10 cellular contexts compared by ENCODE assay signal in genomic region chr2:48433682-48434081, GRCh38. TPM values are rescaled to one million over a fixed set of nuclear protein-coding genes. Genes with fewer than 3 reads are reported as not detected.
DNase-seq lines count a peak whose midpoint lies in the region; ATAC-seq, FAIRE-seq and TF ChIP-seq lines count a peak whose summit lies in the region.
"Had no signal": no experiment of that assay in that cellular context is flagged by ENCODE, and none has a peak within 500 bp of the region (broad histone marks: within the 10 kb centered on the region; RNA-seq: fewer than 3 reads in every experiment).

No MANE protein-coding gene starts in this region.

- no peaks in the 10 kb centered on the region for H3K9me3 Mint-ChIP-seq in activated T-helper 2 cell treated with anti-CD3 and anti-CD28 coated beads, Interferon-gamma antibody, Interleukin-2, Interleukin-4, amounts not matched to agents 10 μg/mL and 5 μg/mL and 100 μg/mL, durations not matched to agents 14 hours and 24 hours and 36 hours

- H3K27ac Mint-ChIP-seq in activated T-helper 2 cell treated with anti-CD3 and anti-CD28 coated beads, Interferon-gamma antibody, Interleukin-2, Interleukin-4, amounts not matched to agents 10 μg/mL and 5 μg/mL and 100 μg/mL, durations not matched to agents 14 hours and 24 hours and 36 hours = no peak overlapping the region
- H3K27ac Mint-ChIP-seq: activated CD8-positive, alpha-beta T cell treated with anti-CD3 and anti-CD28 coated beads, Interleukin-2, amount 10 ng/mL, durations not matched to agents 7 days and 5 days had no signal

- no peak for TF ChIP-seq CTCF in body of pancreas (IDR thresholded peaks at IDR 0.05)
- 0 out of 2 replicates have a peak, but pooled peaks have one; percentile 14 for TF ChIP-seq CTCF in HepG2 (CRISPR knock-in tag; IDR thresholded peaks at IDR 0.05)
- TF ChIP-seq CTCF in PC-9 (conservative IDR thresholded peaks at IDR 0.05) = no peak

- peaks cover 4% of the 10 kb centered on the region for H3K27me3 Mint-ChIP-seq in activated T-helper 2 cell treated with anti-CD3 and anti-CD28 coated beads, Interferon-gamma antibody, Interleukin-2, Interleukin-4, amounts not matched to agents 10 μg/mL and 5 μg/mL and 100 μg/mL, durations not matched to agents 14 hours and 24 hours and 36 hours (ENCODE audit: low read depth)

- H2AFZ ChIP-seq in HepG2 (ENCODE audit: low read length) (peak overlapping the region; percentile 21), PC-9 (no peak overlapping the region)

- H3F3A ChIP-seq in PC-9 (ENCODE audit: insufficient read depth, low read depth) = no peaks in the 10 kb centered on the region

- no peak for TF ChIP-seq POLR2A in body of pancreas (IDR thresholded peaks at IDR 0.05)
- TF ChIP-seq POLR2A in HepG2 (IDR thresholded peaks at IDR 0.05; ENCODE audit: insufficient read depth in 1 of 2, low read depth in 2 of 2, low read length in 2 of 2) = no peak

- no peak overlapping the region for H3K4me3 Mint-ChIP-seq in activated T-helper 2 cell treated with anti-CD3 and anti-CD28 coated beads, Interferon-gamma antibody, Interleukin-2, Interleukin-4, amounts not matched to agents 10 μg/mL and 5 μg/mL and 100 μg/mL, durations not matched to agents 14 hours and 24 hours and 36 hours (ENCODE audit: low read depth)
- H3K4me3 Mint-ChIP-seq: activated CD8-positive, alpha-beta T cell treated with anti-CD3 and anti-CD28 coated beads, Interleukin-2, amount 10 ng/mL, durations not matched to agents 7 days and 5 days had no signal

- peak overlapping the region; percentile 66 for H3K4me2 ChIP-seq in HepG2 (ENCODE audit: low read depth, low read length)
- no peak overlapping the region for H3K4me2 ChIP-seq in PC-9

- TF ChIP-seq EP300 in HepG2 (IDR thresholded peaks at IDR 0.05; ENCODE audit: low read depth in 2 of 2, low read length in 2 of 2) (no peak), HepG2 (CRISPR knock-in tag; IDR thresholded peaks at IDR 0.05; ENCODE audit: borderline replicate concordance) (no peak)

- intact Hi-C loops in body of pancreas (cut with DNase I) (no loop called here), HepG2 (cut with micrococcal nuclease; ENCODE audit: unreplicated experiment) (no loop called here), PC-9 (cut with micrococcal nuclease; ENCODE audit: unreplicated experiment) (no loop called here)
- intact Hi-C loops in activated T-helper 2 cell treated with anti-CD3 and anti-CD28 coated beads, Interferon-gamma antibody, Interleukin-2, Interleukin-4, amounts not matched to agents 10 μg/mL and 5 μg/mL and 100 μg/mL, durations not matched to agents 14 hours and 24 hours and 36 hours (cut with micrococcal nuclease) = no loop called here

- H3K36me3 ChIP-seq in body of pancreas (replicated peaks in 1 of 2; ENCODE audit: insufficient read depth in 1 of 2, low read depth in 2 of 2) (no peaks in the 10 kb centered on the region), HepG2 (replicated peaks in 1 of 2; ENCODE audit: control insufficient read depth in 1 of 2, insufficient read depth in 2 of 2, low read length in 2 of 2) (no peaks in the 10 kb centered on the region), PC-9 (ENCODE audit: low read depth) (no peaks in the 10 kb centered on the region)

- H3K4me1 Mint-ChIP-seq in activated T-helper 2 cell treated with anti-CD3 and anti-CD28 coated beads, Interferon-gamma antibody, Interleukin-2, Interleukin-4, amounts not matched to agents 10 μg/mL and 5 μg/mL and 100 μg/mL, durations not matched to agents 14 hours and 24 hours and 36 hours (ENCODE audit: low read depth) = peaks cover 9% of the 10 kb centered on the region

- H3K4me1 ChIP-seq in body of pancreas (no peaks in the 10 kb centered on the region), HepG2 (ENCODE audit: insufficient read depth, low read length) (peaks cover 42% of the 10 kb centered on the region), PC-9 (replicated peaks; ENCODE audit: insufficient read depth) (no peaks in the 10 kb centered on the region)

- H3K27me3 ChIP-seq in body of pancreas = no peaks in the 10 kb centered on the region
- H3K27me3 ChIP-seq in HepG2 (ENCODE audit: control insufficient read depth in 1 of 2, insufficient read depth in 2 of 2, low read length in 2 of 2) = no peaks in the 10 kb centered on the region; a peak in 2 of 5 replicates
- no peaks in the 10 kb centered on the region for H3K27me3 ChIP-seq in PC-9 (ENCODE audit: insufficient read depth, low read depth)

- H3K79me2 ChIP-seq in HepG2 (ENCODE audit: insufficient read depth, low read length) = no peaks in the 10 kb centered on the region
- no peaks in the 10 kb centered on the region for H3K79me2 ChIP-seq in PC-9 (ENCODE audit: low read depth)

- POLR2A ChIA-PET in HepG2 (lab: Yijun Ruan, JAX) (interaction anchor here (0.6 kb wide), 1 partner anchor 55 kb away, joined by 3 read pairs; no protein-coding TSS in a partner anchor), PC-9 (lab: Charles Lee; ENCODE audit: unreplicated experiment) (no interaction called here)

- no peaks in the 10 kb centered on the region for H4K20me1 ChIP-seq in HepG2 (ENCODE audit: insufficient read depth, low read length)
- H4K20me1 ChIP-seq in PC-9 (ENCODE audit: insufficient read depth) = no peaks in the 10 kb centered on the region

- DNase-seq in body of pancreas = peak in 2 of 4 donors; percentile 9 to 66
- no peak for DNase-seq in HepG2 (ENCODE audit: low spot score)
- peak; percentile 58 for DNase-seq in superior temporal gyrus (ENCODE audit: extremely low spot score)
- no peak for DNase-seq in ACHN
- DNase-seq in NCI-H2029 treated with DMSO at 0.1 percent for 48 hours (lab: John Stamatoyannopoulos, UW) = no peak
- no peak for DNase-seq in PC-9
- DNase-seq in activated T-helper 2 cell treated with anti-CD3 and anti-CD28 coated beads, Interferon-gamma antibody, Interleukin-2, Interleukin-4, amounts not matched to agents 10 μg/mL and 5 μg/mL and 100 μg/mL, durations not matched to agents 14 hours and 24 hours and 36 hours (ENCODE audit: low spot score) = no peak
- DNase-seq: activated CD8-positive, alpha-beta T cell treated with anti-CD3 and anti-CD28 coated beads, Interleukin-2, amount 10 ng/mL, durations not matched to agents 7 days and 5 days had no signal

- no peaks in the 10 kb centered on the region for H3K36me3 Mint-ChIP-seq in activated T-helper 2 cell treated with anti-CD3 and anti-CD28 coated beads, Interferon-gamma antibody, Interleukin-2, Interleukin-4, amounts not matched to agents 10 μg/mL and 5 μg/mL and 100 μg/mL, durations not matched to agents 14 hours and 24 hours and 36 hours (ENCODE audit: low read depth)

- no peak for TF ChIP-seq RAD21 in HepG2 (CRISPR knock-in tag; IDR thresholded peaks at IDR 0.05)

- no peaks in the 10 kb centered on the region for H3K9me2 ChIP-seq in PC-9 (ENCODE audit: insufficient read depth)

- 51 to 78% methylated on average over 3 of the region's 3 CpGs for WGBS in body of pancreas, 2 donors
- 6% methylated on average over 3 of the region's 3 CpGs for WGBS in HepG2 (ENCODE audit: low lambda C conversion rate)

- H3K27ac ChIP-seq in body of pancreas = peak overlapping the region in 1 of 4 donors; percentile 37
- no peak overlapping the region for H3K27ac ChIP-seq in HepG2 (ENCODE audit: extremely low read length, insufficient read depth, low read length)
- H3K27ac ChIP-seq in PC-9 = no peak overlapping the region

- H3K9me3 ChIP-seq in body of pancreas (no peaks in the 10 kb centered on the region), HepG2 (ENCODE audit: low read length) (no peaks in the 10 kb centered on the region), PC-9 (ENCODE audit: insufficient read depth, low read depth) (no peaks in the 10 kb centered on the region)

- peak; percentile 58 for ATAC-seq in HG03103 (IDR thresholded peaks at IDR 0.05; ENCODE audit: low read depth, unreplicated experiment)
- ATAC-seq in body of pancreas = peak; percentile 38
- peak; percentile 75 for ATAC-seq in HepG2
- ATAC-seq: activated CD8-positive, alpha-beta T cell treated with anti-CD3 and anti-CD28 coated beads, Interleukin-2, amount 10 ng/mL, durations not matched to agents 7 days and 5 days had no signal

- CTCF ChIA-PET in HepG2 (lab: Yijun Ruan, JAX; ENCODE audit: low intra/inter-chr PET ratio, low total read pairs) = no interaction called here
- CTCF ChIA-PET in PC-9 (lab: Charles Lee) = no interaction called here

- H3K9ac ChIP-seq in HepG2 (ENCODE audit: insufficient read depth, low read depth, low read length) = peak overlapping the region; percentile 29; the same call in 1 of the 2 replicates

- BruUV-seq in HepG2 (replicated peaks; lab: Mats Ljungman, UMichigan) (no TSS peak), PC-9 (replicated peaks; lab: Mats Ljungman, UMichigan) (no TSS peak)

- H3K4me3 ChIP-seq in body of pancreas (no peak overlapping the region), HepG2 (replicated peaks in 1 of 3; ENCODE audit: insufficient read depth in 1 of 3, low read depth in 2 of 3, low read length in 3 of 3) (peak overlapping the region in 2 of 3 experiments; percentile 26 to 34; a peak in 4 of 6 replicates), PC-9 (no peak overlapping the region)

- in situ Hi-C loops in HepG2 (cut with HindIII; ENCODE audit: extremely low pct_ligation_motif_present, low pct_unique_long_range_greater_than_20kb) = no loop called here
- in situ Hi-C loops in ACHN (cut with HindIII; ENCODE audit: low pct_ligation_motif_present, low pct_unique_long_range_greater_than_20kb, low sequenced_read_pairs) = no loop called here

- FAIRE-seq in HepG2 (lab: Jason Lieb, UNC) = peak; percentile 18
- FAIRE-seq: astrocyte had no signal

RNA-seq across cellular contexts. Expression of gene PPP1R21, which starts 6.9 kb away (rescaled TPM):
- 10 to 100 TPM; 14.8 to 22.1 TPM for total RNA-seq in body of pancreas
- total RNA-seq in HepG2 (2016; rRNA removed; fragmentation: Illumina TruSeq; extraction: Trizol) = 15.5 and 26.0 TPM in 2 replicates
- 23.4 and 25.6 TPM in 2 replicates for total RNA-seq in HepG2 (2016; cell fraction: cytosol; rRNA removed; fragmentation: Illumina TruSeq; extraction: Trizol; ENCODE audit: low read depth)
- total RNA-seq in HepG2 (2016; cell fraction: insoluble cytoplasmic fraction; rRNA removed; fragmentation: Illumina TruSeq; extraction: Trizol) = 11.8 and 21.9 TPM in 2 replicates
- total RNA-seq in HepG2 (2016; cell fraction: membrane; rRNA removed; fragmentation: Illumina TruSeq; extraction: Trizol) = 17.4 and 18.5 TPM in 2 replicates
- total RNA-seq in HepG2 (2016; cell fraction: nucleus; rRNA removed; fragmentation: Illumina TruSeq; extraction: Trizol) = 19.8 and 24.1 TPM in 2 replicates
- 18.8 and 21.9 TPM in 2 replicates for polyA plus RNA-seq in HepG2 (2011; rRNA removed)
- 8.8 and 12.8 TPM in 2 replicates for polyA plus RNA-seq in HepG2 (2011; cell fraction: cytosol; rRNA removed)
- 17.9 and 22.6 TPM in 2 replicates for polyA plus RNA-seq in HepG2 (2011; cell fraction: nucleus; rRNA removed)
- polyA plus RNA-seq in HepG2 (2012) = 17.3 and 23.4 TPM in 2 replicates
- polyA plus RNA-seq in HepG2 (2016; cell fraction: cytosol; fragmentation: Illumina TruSeq; extraction: Trizol; ENCODE audit: low read depth) = 4.0 and 5.5 TPM in 2 replicates
- 20.2 and 22.6 TPM in 2 replicates for polyA plus RNA-seq in HepG2 (2016; cell fraction: insoluble cytoplasmic fraction; fragmentation: Illumina TruSeq; extraction: Trizol; ENCODE audit: low read depth)
- 9.9 and 10.8 TPM in 2 replicates for polyA plus RNA-seq in HepG2 (2016; cell fraction: membrane; fragmentation: Illumina TruSeq; extraction: Trizol; ENCODE audit: low read depth)
- 22.0 and 24.6 TPM in 2 replicates for polyA plus RNA-seq in HepG2 (2016; cell fraction: nucleus; fragmentation: Illumina TruSeq; extraction: Trizol; ENCODE audit: insufficient read depth, low read depth)
- 9.2 and 19.0 TPM in 2 replicates for polyA minus RNA-seq in HepG2 (2011; rRNA and poly(A)+ RNA removed; ENCODE audit: low replicate concordance)
- polyA minus RNA-seq in HepG2 (2011; cell fraction: cytosol; rRNA and poly(A)+ RNA removed) = 7.7 and 8.6 TPM in 2 replicates
- 43.3 and 50.4 TPM in 2 replicates for polyA minus RNA-seq in HepG2 (2011; cell fraction: nucleus; rRNA and poly(A)+ RNA removed)
- 16.2 and 20.0 TPM in 2 replicates for total RNA-seq in PC-9 (2021)
- 22.8 and 23.4 TPM in 2 replicates for total RNA-seq in activated T-helper 2 cell treated with anti-CD3 and anti-CD28 coated beads, Interferon-gamma antibody, Interleukin-2, Interleukin-4, amounts not matched to agents 10 μg/mL and 5 μg/mL and 100 μg/mL, durations not matched to agents 14 hours and 24 hours and 36 hours

Comparison
In these comparisons a context has a peak if more than half of its experiments do, and no peak if none do; other contexts are left out.
1. H3K4me3 ChIP-seq: peak in HepG2 (2 of 3); none in body of pancreas (0 of 2) and PC-9 (single experiment).
2. Peak in every context shown above with its lines, with median percentiles within 50 percentile points of each other: ATAC-seq.